ENCODE assay signal across 1 cellular context in genomic region chr11:655036-655726, GRCh38.
A peak's percentile ranks its signal among the peaks of the same experiment; 100 is the strongest.
TF ChIP-seq lines count a peak whose summit lies in the region.

No MANE protein-coding gene starts in this region.

TF ChIP-seq in HepG2, 621 proteins besides CTCF, POLR2A, EP300 and RAD21 (continued from another document and continues in another):
- TF ChIP-seq PAXIP1 (CRISPR knock-in tag; conservative IDR thresholded peaks at IDR 0.05): peak; percentile 74
- TF ChIP-seq EHMT2 (IDR thresholded peaks at IDR 0.05; ENCODE audit: borderline replicate concordance, low read depth, low read length): no peak
- TF ChIP-seq, protein P1, sequence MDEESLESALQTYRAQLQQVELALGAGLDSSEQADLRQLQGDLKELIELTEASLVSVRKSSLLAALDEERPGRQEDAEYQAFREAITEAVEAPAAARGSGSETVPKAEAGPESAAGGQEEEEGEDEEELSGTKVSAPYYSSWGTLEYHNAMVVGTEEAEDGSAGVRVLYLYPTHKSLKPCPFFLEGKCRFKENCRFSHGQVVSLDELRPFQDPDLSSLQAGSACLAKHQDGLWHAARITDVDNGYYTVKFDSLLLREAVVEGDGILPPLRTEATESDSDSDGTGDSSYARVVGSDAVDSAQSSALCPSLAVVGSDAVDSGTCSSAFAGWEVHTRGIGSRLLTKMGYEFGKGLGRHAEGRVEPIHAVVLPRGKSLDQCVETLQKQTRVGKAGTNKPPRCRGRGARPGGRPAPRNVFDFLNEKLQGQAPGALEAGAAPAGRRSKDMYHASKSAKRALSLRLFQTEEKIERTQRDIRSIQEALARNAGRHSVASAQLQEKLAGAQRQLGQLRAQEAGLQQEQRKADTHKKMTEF (CRISPR knock-in tag; IDR thresholded peaks at IDR 0.05): peak; percentile 57
- TF ChIP-seq MAFF (IDR thresholded peaks at IDR 0.05; ENCODE audit: low read depth, low read length): no peak
- TF ChIP-seq ZNF574 (CRISPR knock-in tag; IDR thresholded peaks at IDR 0.05): 0 out of 2 replicates have a peak, but pooled peaks have one; percentile 30
- TF ChIP-seq ZNF496 (CRISPR knock-in tag; IDR thresholded peaks at IDR 0.05; ENCODE audit: insufficient replicate concordance): no peak
- TF ChIP-seq, protein P2, sequence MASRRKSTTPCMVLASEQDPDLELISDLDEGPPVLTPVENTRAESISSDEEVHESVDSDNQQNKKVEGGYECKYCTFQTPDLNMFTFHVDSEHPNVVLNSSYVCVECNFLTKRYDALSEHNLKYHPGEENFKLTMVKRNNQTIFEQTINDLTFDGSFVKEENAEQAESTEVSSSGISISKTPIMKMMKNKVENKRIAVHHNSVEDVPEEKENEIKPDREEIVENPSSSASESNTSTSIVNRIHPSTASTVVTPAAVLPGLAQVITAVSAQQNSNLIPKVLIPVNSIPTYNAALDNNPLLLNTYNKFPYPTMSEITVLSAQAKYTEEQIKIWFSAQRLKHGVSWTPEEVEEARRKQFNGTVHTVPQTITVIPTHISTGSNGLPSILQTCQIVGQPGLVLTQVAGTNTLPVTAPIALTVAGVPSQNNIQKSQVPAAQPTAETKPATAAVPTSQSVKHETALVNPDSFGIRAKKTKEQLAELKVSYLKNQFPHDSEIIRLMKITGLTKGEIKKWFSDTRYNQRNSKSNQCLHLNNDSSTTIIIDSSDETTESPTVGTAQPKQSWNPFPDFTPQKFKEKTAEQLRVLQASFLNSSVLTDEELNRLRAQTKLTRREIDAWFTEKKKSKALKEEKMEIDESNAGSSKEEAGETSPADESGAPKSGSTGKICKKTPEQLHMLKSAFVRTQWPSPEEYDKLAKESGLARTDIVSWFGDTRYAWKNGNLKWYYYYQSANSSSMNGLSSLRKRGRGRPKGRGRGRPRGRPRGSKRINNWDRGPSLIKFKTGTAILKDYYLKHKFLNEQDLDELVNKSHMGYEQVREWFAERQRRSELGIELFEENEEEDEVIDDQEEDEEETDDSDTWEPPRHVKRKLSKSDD (CRISPR knock-in tag; IDR thresholded peaks at IDR 0.05; ENCODE audit: low read depth): 0 out of 2 replicates have a peak, but pooled peaks have one; percentile 39
- TF ChIP-seq NFYC (CRISPR knock-in tag; IDR thresholded peaks at IDR 0.05): no peak
- no peak for TF ChIP-seq ZNF569 (CRISPR knock-in tag; IDR thresholded peaks at IDR 0.05; ENCODE audit: borderline replicate concordance)
- peak; percentile 53; the same call in 1 of the 2 replicates for TF ChIP-seq GABPB1 (CRISPR knock-in tag; IDR thresholded peaks at IDR 0.05)
- TF ChIP-seq SKI (IDR thresholded peaks at IDR 0.05; ENCODE audit: partially characterized antibody): peak; percentile 49
- TF ChIP-seq, protein P3, sequence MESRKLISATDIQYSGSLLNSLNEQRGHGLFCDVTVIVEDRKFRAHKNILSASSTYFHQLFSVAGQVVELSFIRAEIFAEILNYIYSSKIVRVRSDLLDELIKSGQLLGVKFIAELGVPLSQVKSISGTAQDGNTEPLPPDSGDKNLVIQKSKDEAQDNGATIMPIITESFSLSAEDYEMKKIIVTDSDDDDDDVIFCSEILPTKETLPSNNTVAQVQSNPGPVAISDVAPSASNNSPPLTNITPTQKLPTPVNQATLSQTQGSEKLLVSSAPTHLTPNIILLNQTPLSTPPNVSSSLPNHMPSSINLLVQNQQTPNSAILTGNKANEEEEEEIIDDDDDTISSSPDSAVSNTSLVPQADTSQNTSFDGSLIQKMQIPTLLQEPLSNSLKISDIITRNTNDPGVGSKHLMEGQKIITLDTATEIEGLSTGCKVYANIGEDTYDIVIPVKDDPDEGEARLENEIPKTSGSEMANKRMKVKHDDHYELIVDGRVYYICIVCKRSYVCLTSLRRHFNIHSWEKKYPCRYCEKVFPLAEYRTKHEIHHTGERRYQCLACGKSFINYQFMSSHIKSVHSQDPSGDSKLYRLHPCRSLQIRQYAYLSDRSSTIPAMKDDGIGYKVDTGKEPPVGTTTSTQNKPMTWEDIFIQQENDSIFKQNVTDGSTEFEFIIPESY (CRISPR knock-in tag; IDR thresholded peaks at IDR 0.05): no peak
- no peak for TF ChIP-seq FOSL1 (CRISPR knock-in tag; IDR thresholded peaks at IDR 0.05; ENCODE audit: borderline replicate concordance)
- TF ChIP-seq MIXL1 (CRISPR knock-in tag; IDR thresholded peaks at IDR 0.05): no peak
- TF ChIP-seq CREM (IDR thresholded peaks at IDR 0.05): no peak
- no peak for TF ChIP-seq CREM (CRISPR knock-in tag; IDR thresholded peaks at IDR 0.05)
- no peak for TF ChIP-seq RFXANK (CRISPR knock-in tag; IDR thresholded peaks at IDR 0.05)
- no peak for TF ChIP-seq ZNF556 (CRISPR knock-in tag; IDR thresholded peaks at IDR 0.05; ENCODE audit: borderline replicate concordance)
- peak; percentile 84 for TF ChIP-seq UBTF (CRISPR knock-in tag; IDR thresholded peaks at IDR 0.05)
- TF ChIP-seq PBX3 (CRISPR knock-in tag; IDR thresholded peaks at IDR 0.05; ENCODE audit: borderline replicate concordance): no peak
- TF ChIP-seq KLF11 (CRISPR knock-in tag; IDR thresholded peaks at IDR 0.05): no peak
- TF ChIP-seq, protein P4, sequence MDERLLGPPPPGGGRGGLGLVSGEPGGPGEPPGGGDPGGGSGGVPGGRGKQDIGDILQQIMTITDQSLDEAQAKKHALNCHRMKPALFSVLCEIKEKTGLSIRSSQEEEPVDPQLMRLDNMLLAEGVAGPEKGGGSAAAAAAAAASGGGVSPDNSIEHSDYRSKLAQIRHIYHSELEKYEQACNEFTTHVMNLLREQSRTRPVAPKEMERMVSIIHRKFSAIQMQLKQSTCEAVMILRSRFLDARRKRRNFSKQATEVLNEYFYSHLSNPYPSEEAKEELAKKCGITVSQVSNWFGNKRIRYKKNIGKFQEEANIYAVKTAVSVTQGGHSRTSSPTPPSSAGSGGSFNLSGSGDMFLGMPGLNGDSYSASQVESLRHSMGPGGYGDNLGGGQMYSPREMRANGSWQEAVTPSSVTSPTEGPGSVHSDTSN (CRISPR knock-in tag; IDR thresholded peaks at IDR 0.05): no peak
- no peak for TF ChIP-seq TEAD2 (CRISPR knock-in tag; IDR thresholded peaks at IDR 0.05)
- TF ChIP-seq PLSCR1 (CRISPR knock-in tag; IDR thresholded peaks at IDR 0.05; ENCODE audit: borderline replicate concordance): no peak
- TF ChIP-seq SUZ12 (IDR thresholded peaks at IDR 0.05; ENCODE audit: low read depth, low read length): no peak
- peak; percentile 79 for TF ChIP-seq PPARG (CRISPR knock-in tag; conservative IDR thresholded peaks at IDR 0.05)
- TF ChIP-seq ZNF687 (CRISPR knock-in tag; IDR thresholded peaks at IDR 0.05): peak; percentile 84
- TF ChIP-seq ZNF678 (CRISPR knock-in tag; IDR thresholded peaks at IDR 0.05): no peak
- TF ChIP-seq ZNF598 (CRISPR knock-in tag; IDR thresholded peaks at IDR 0.05; ENCODE audit: borderline replicate concordance): no peak
- no peak for TF ChIP-seq ZNF101 (CRISPR knock-in tag; IDR thresholded peaks at IDR 0.05; ENCODE audit: borderline replicate concordance, low read depth)
- TF ChIP-seq ISL2 (CRISPR knock-in tag; IDR thresholded peaks at IDR 0.05): no peak; the same call in 1 of the 2 replicates
